28 cellular contexts compared by ENCODE assay signal in the genomic region with DNA sequence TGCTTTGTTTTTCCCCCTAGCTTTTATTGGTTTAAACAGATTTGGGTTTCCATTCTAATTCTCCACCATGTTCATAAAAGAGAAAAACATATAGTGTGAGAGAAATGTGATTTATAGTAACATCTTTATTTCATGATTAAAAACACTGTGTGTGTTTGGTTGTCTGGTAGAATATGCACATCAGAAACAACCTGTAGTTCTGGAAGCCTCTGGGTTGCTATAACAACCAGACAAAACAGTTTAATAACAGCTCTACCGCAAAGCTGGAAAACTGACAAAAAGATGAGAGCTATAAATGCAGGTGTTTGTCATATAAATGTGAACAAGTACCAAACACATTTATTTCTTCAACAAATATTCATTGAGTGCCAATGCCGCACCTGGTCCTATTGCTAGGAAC.
DNase-seq lines count a peak whose midpoint lies in the region; ATAC-seq and TF ChIP-seq lines count a peak whose summit lies in the region.
"Had no signal": no experiment of that assay in that cellular context is flagged by ENCODE, and none has a peak within 500 bp of the region (broad histone marks: within the 10 kb centered on the region; RNA-seq: fewer than 3 reads in every experiment).

No MANE protein-coding gene starts in this region.

- no peak overlapping the region for H3K4me3 ChIP-seq in choroid plexus epithelial cell (ENCODE audit: low read depth, low read length)
- no peak overlapping the region for H3K4me3 ChIP-seq in neutrophil (ENCODE audit: low read depth in 1 of 2, low read length in 1 of 2)
- H3K4me3 ChIP-seq: esophagus muscularis mucosa, Peyer's patch, thoracic aorta had no signal

- H3K36me3 ChIP-seq in neutrophil: peaks cover 5% of the 10 kb centered on the region
- H3K36me3 ChIP-seq: BE2C, Peyer's patch, thoracic aorta had no signal

- peaks cover 20 to 26% of the 10 kb centered on the region in 2 experiments for H3K4me1 ChIP-seq in neutrophil (ENCODE audit: control insufficient read depth in 1 of 2, insufficient read depth in 1 of 2, low read depth in 1 of 2, low read length in 1 of 2)
- H3K4me1 ChIP-seq: BE2C, Peyer's patch had no signal

- H3K27ac ChIP-seq in neutrophil: peak overlapping the region; percentile 12
- H3K27ac ChIP-seq: esophagus muscularis mucosa, Peyer's patch, thoracic aorta had no signal

- no peaks in the 10 kb centered on the region for H3K27me3 ChIP-seq in neutrophil
- H3K27me3 ChIP-seq: BE2C, esophagus muscularis mucosa, Peyer's patch had no signal

- ATAC-seq in HG02973 (IDR thresholded peaks at IDR 0.05; ENCODE audit: unreplicated experiment) (no peak), GM19023 (IDR thresholded peaks at IDR 0.05; ENCODE audit: unreplicated experiment) (no peak)
- ATAC-seq: activated CD8-positive, alpha-beta T cell treated with anti-CD3 and anti-CD28 coated beads, Interleukin-2, amount 10 ng/mL, durations not matched to agents 7 days and 5 days; natural killer cell treated with Interleukin-12 subunit alpha and Interleukin-12 subunit beta and Interleukin-15 and Interleukin-18, amount 100 ng/mL, for 72 hours; sciatic nerve had no signal

- DNase-seq in NCI-H2081 (lab: John Stamatoyannopoulos, UW) (peak; percentile 6 to 42), NCI-H2081 treated with DMSO at 0.1 percent for 48 hours (lab: John Stamatoyannopoulos, UW) (no peak), NCI-H2227 treated with DMSO at 0.1 percent for 48 hours (lab: John Stamatoyannopoulos, UW) (peak; percentile 19), choroid plexus epithelial cell (ENCODE audit: low read depth) (peak; percentile 23), SIG-M5 treated with dmso at 0.1 percent for 504 hours (lab: John Stamatoyannopoulos, UW; ENCODE audit: unreplicated experiment) (no peak)
- DNase-seq: activated B cell treated with CpG ODN at 0.5 μM for 24 hours; activated CD8-positive, alpha-beta T cell treated with anti-CD3 and anti-CD28 coated beads, Interleukin-2, amount 10 ng/mL, durations not matched to agents 7 days and 5 days; activated naive CD4-positive, alpha-beta T cell treated with anti-CD3 and anti-CD28 coated beads for 36 hours; activated T-cell treated with anti-CD3 and anti-CD28 coated beads, Interleukin-2, amount 50 U/mL, for 24 hours; anterior cingulate cortex; BE2C; effector CD8-positive, alpha-beta T cell; GF-D8; HFFc6; IMR-90; kidney glomerular epithelial cell; mesendoderm; NCI-H2171 treated with DMSO at 0.1 percent for 48 hours; Peyer's patch; SK-N-SH; T1000 had no signal

- H3K9me3 ChIP-seq in neutrophil: no peaks in the 10 kb centered on the region
- H3K9me3 ChIP-seq: BE2C, esophagus muscularis mucosa, Peyer's patch, SK-N-SH, thoracic aorta had no signal

- TF ChIP-seq CTCF in choroid plexus epithelial cell (conservative IDR thresholded peaks at IDR 0.05; ENCODE audit: low read depth, low read length) (no peak), neutrophil (IDR thresholded peaks at IDR 0.05) (no peak)

Comparison
In these comparisons a context has a peak if more than half of its experiments do, and no peak if none do; other contexts are left out.
1. DNase-seq: peak in NCI-H2081 (2 of 2), NCI-H2227 treated with DMSO at 0.1 percent for 48 hours (single experiment) and choroid plexus epithelial cell (single experiment); none in NCI-H2081 treated with DMSO at 0.1 percent for 48 hours (single experiment) and SIG-M5 treated with dmso at 0.1 percent for 504 hours (single experiment).